In the genomic region with DNA sequence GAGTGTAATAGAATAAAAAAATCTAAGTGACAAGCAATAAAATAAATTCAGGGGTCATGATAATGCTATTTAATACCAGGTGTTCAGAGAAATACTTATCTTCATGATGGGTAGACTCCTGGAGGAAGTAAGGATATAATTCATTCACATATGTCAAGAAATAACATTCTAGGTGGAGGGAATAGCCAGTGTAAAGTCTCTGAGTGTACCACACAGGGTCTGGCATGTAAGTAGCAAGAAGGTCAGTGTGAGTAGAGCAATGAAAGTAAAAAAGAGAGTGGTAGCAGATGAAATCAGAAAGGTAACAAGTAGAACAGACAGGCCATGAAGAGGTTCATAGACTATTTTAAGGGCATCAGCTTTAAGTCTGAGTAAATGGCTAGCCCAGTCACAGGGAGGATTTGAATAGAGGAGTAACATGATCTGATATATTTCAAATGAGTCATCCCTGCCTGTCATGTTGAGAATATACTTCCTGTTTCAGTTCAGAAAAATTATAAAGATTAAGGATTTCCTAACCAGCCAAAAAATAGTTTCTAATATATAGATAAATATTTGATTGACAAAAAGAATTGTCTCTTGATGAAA, we compare ENCODE assay signal across 12 cellular contexts.
DNase-seq lines count a peak whose midpoint lies in the region; ATAC-seq, FAIRE-seq and TF ChIP-seq lines count a peak whose summit lies in the region.
"Had no signal": no experiment of that assay in that cellular context is flagged by ENCODE, and none has a peak within 500 bp of the region (broad histone marks: within the 10 kb centered on the region; RNA-seq: fewer than 3 reads in every experiment).

No MANE protein-coding gene starts in this region.

- no peak overlapping the region for H2AFZ ChIP-seq in endothelial cell of umbilical vein (ENCODE audit: low read depth, low read length)
- H2AFZ ChIP-seq: parathyroid adenoma had no signal

- POLR2A ChIA-PET in A549 (lab: Yijun Ruan, JAX): no interaction called here
- POLR2A ChIA-PET in endothelial cell of umbilical vein (lab: Charles Lee): no interaction called here

- H3K27me3 ChIP-seq in endothelial cell of umbilical vein (ENCODE audit: control insufficient read depth in 2 of 2, insufficient read depth in 2 of 2, low read length in 2 of 2): no peaks in the 10 kb centered on the region
- H3K27me3 ChIP-seq in upper lobe of right lung: no peaks in the 10 kb centered on the region

- TF ChIP-seq CTCF in A549 (IDR thresholded peaks at IDR 0.05) (no peak), endothelial cell of umbilical vein (IDR thresholded peaks at IDR 0.05; ENCODE audit: extremely low read depth in 1 of 2, insufficient read depth in 1 of 2, low read depth in 1 of 2, low read length in 2 of 2) (no peak), HFFc6 (IDR thresholded peaks at IDR 0.05) (no peak), upper lobe of right lung (IDR thresholded peaks at IDR 0.05) (no peak)

- H3K9me3 ChIP-seq in A549 (no peaks in the 10 kb centered on the region), endothelial cell of umbilical vein (replicated peaks; ENCODE audit: control insufficient read depth, insufficient read depth, low read length) (no peaks in the 10 kb centered on the region), upper lobe of right lung (no peaks in the 10 kb centered on the region)

- no peaks in the 10 kb centered on the region for H3K9me1 ChIP-seq in endothelial cell of umbilical vein (replicated peaks; ENCODE audit: control insufficient read depth, extremely low read depth, insufficient read depth, low read length)

- no TSS peak for BruUV-seq in endothelial cell of umbilical vein (replicated peaks; lab: Mats Ljungman, UMichigan)

- ATAC-seq in A549 (peak; percentile 92 to 95), HG02610 (IDR thresholded peaks at IDR 0.05; ENCODE audit: unreplicated experiment) (peak; percentile 71), upper lobe of right lung (no peak)

- H3K9ac ChIP-seq in endothelial cell of umbilical vein (replicated peaks; ENCODE audit: extremely low read depth, insufficient read depth, low read length): no peak overlapping the region
- H3K9ac ChIP-seq: parathyroid adenoma had no signal

- intact Hi-C loops in endothelial cell of umbilical vein (cut with micrococcal nuclease) (no loop called here), upper lobe of right lung (cut with DNase I) (no loop called here)

- no peaks in the 10 kb centered on the region; the same call in 1 of the 2 replicates for H3K36me3 Mint-ChIP-seq in HFFc6 (ENCODE audit: low read depth)

- H3K4me3 ChIP-seq in A549 (no peak overlapping the region), endothelial cell of umbilical vein (replicated peaks in 1 of 3; ENCODE audit: insufficient read depth in 1 of 3, low read depth in 1 of 3, low read length in 3 of 3) (no peak overlapping the region), upper lobe of right lung (no peak overlapping the region)

- no peaks in the 10 kb centered on the region for H4K20me1 ChIP-seq in endothelial cell of umbilical vein (replicated peaks; ENCODE audit: control insufficient read depth, extremely low read depth, insufficient read depth, low read length)

- no peaks in the 10 kb centered on the region for H3K79me2 ChIP-seq in endothelial cell of umbilical vein (ENCODE audit: control insufficient read depth, insufficient read depth, low read length)
- H3K79me2 ChIP-seq: parathyroid adenoma had no signal

- TF ChIP-seq RAD21 in A549 (conservative IDR thresholded peaks at IDR 0.05 in 1 of 2, IDR thresholded peaks at IDR 0.05 in 1 of 2): no peak

- TF ChIP-seq POLR2A in A549 (IDR thresholded peaks at IDR 0.05; ENCODE audit: low read length) (no peak), endothelial cell of umbilical vein (IDR thresholded peaks at IDR 0.05; ENCODE audit: low read depth, low read length) (no peak)

- CTCF ChIA-PET in A549 (lab: Yijun Ruan, JAX): no interaction called here
- CTCF ChIA-PET in endothelial cell of umbilical vein (lab: Charles Lee): interaction anchor here (1.3 kb wide), 1 partner anchor 339 kb away, joined by 3 read pairs; no protein-coding TSS in a partner anchor

- no peak overlapping the region for H3K4me3 Mint-ChIP-seq in HFFc6

- H3K4me1 Mint-ChIP-seq in HFFc6 (ENCODE audit: low read depth): no peaks in the 10 kb centered on the region

- H3K27me3 Mint-ChIP-seq in HFFc6 (ENCODE audit: insufficient read depth): no peaks in the 10 kb centered on the region

- peaks cover 47% of the 10 kb centered on the region for H3K9me3 Mint-ChIP-seq in HFFc6

- H3K4me2 ChIP-seq in A549 (peak overlapping the region; percentile 39), endothelial cell of umbilical vein (ENCODE audit: insufficient read depth, low read length) (no peak overlapping the region)

- TF ChIP-seq EP300 in A549 (IDR thresholded peaks at IDR 0.05): no peak

- H3K4me1 ChIP-seq in A549 (peaks cover 15% of the 10 kb centered on the region), endothelial cell of umbilical vein (ENCODE audit: control insufficient read depth, extremely low read depth, insufficient read depth, low read length) (no peaks in the 10 kb centered on the region), upper lobe of right lung (no peaks in the 10 kb centered on the region)
- H3K4me1 ChIP-seq: parathyroid adenoma had no signal

- no peaks in the 10 kb centered on the region for H3K36me3 ChIP-seq in endothelial cell of umbilical vein (ENCODE audit: control insufficient read depth in 2 of 2, extremely low read depth in 1 of 2, insufficient read depth in 2 of 2, low read length in 2 of 2)
- H3K36me3 ChIP-seq in upper lobe of right lung: no peaks in the 10 kb centered on the region

- H3K27ac ChIP-seq in A549 (peak overlapping the region; percentile 47 to 79; a peak in 5 of 6 replicates), endothelial cell of umbilical vein (ENCODE audit: insufficient read depth, low read depth, low read length) (no peak overlapping the region), upper lobe of right lung (no peak overlapping the region)
- H3K27ac ChIP-seq: parathyroid adenoma had no signal

- H3K27ac Mint-ChIP-seq in HFFc6: no peak overlapping the region

- FAIRE-seq in A549 (lab: Jason Lieb, UNC) (peak; percentile 13), endothelial cell of umbilical vein (lab: Jason Lieb, UNC) (no peak)

- dilution Hi-C loops in endothelial cell of umbilical vein (cut with MboI; ENCODE audit: extremely low pct_ligation_motif_present, low sequenced_read_pairs): no loop called here

- DNase-seq in A549 (ENCODE audit: low read depth in 1 of 2, low spot score in 1 of 2) (peak; percentile 20 to 73), NCI-H460 (ENCODE audit: extremely low read depth, low read depth) (peak; percentile 36), endothelial cell of umbilical vein (ENCODE audit: low read depth, low spot score) (peak; percentile 5), HFFc6 (no peak), NCI-H345 (lab: John Stamatoyannopoulos, UW) (no peak), upper lobe of right lung (no peak), cerebellar cortex (ENCODE audit: low spot score) (no peak)
- DNase-seq: C1 segment of cervical spinal cord, glutamatergic neuron, KG1 had no signal

TF ChIP-seq in A549, 52 proteins besides CTCF, POLR2A, EP300 and RAD21:
- TF ChIP-seq, protein P1, sequence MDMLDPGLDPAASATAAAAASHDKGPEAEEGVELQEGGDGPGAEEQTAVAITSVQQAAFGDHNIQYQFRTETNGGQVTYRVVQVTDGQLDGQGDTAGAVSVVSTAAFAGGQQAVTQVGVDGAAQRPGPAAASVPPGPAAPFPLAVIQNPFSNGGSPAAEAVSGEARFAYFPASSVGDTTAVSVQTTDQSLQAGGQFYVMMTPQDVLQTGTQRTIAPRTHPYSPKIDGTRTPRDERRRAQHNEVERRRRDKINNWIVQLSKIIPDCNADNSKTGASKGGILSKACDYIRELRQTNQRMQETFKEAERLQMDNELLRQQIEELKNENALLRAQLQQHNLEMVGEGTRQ (IDR thresholded peaks at IDR 0.05): no peak
- TF ChIP-seq FOSL2 (IDR thresholded peaks at IDR 0.05): peak; percentile 33; the same call in 1 of the 2 replicates
- TF ChIP-seq FOSL2 (CRISPR knock-in tag; IDR thresholded peaks at IDR 0.05): peak; percentile 86
- TF ChIP-seq JUNB (IDR thresholded peaks at IDR 0.05): peak; percentile 32; the same call in 1 of the 2 replicates

TF ChIP-seq in endothelial cell of umbilical vein, 7 proteins besides CTCF, POLR2A, EP300 and RAD21:
- TF ChIP-seq FOS (IDR thresholded peaks at IDR 0.05; ENCODE audit: borderline replicate concordance, insufficient read depth, low read length) (peak; percentile 75), MYC (IDR thresholded peaks at IDR 0.05; ENCODE audit: low read depth, low read length) (no peak)
- TF ChIP-seq, protein P2, sequence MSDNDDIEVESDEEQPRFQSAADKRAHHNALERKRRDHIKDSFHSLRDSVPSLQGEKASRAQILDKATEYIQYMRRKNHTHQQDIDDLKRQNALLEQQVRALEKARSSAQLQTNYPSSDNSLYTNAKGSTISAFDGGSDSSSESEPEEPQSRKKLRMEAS (IDR thresholded peaks at IDR 0.05; ENCODE audit: insufficient read depth, insufficient read length): no peak

Comparison
In these comparisons a context has a peak if more than half of its experiments do, and no peak if none do; other contexts are left out.
1. DNase-seq: peak in A549 (2 of 2), NCI-H460 (single experiment) and endothelial cell of umbilical vein (single experiment); none in HFFc6 (single experiment), NCI-H345 (single experiment), upper lobe of right lung (single experiment) and cerebellar cortex (single experiment).
2. H3K27ac ChIP-seq: peak in A549 (2 of 2); none in endothelial cell of umbilical vein (single experiment) and upper lobe of right lung (single experiment).